Comparison of ENCODE assay signal across 17 cellular contexts in genomic region chr2:20544093-20544747, GRCh38.
DNase-seq lines count a peak whose midpoint lies in the region; ATAC-seq and TF ChIP-seq lines count a peak whose summit lies in the region.
"Had no signal": no experiment of that assay in that cellular context is flagged by ENCODE, and none has a peak within 500 bp of the region (broad histone marks: within the 10 kb centered on the region; RNA-seq: fewer than 3 reads in every experiment).

No MANE protein-coding gene starts in this region.

- no peaks in the 10 kb centered on the region for H3K36me3 ChIP-seq in spleen
- H3K36me3 ChIP-seq in upper lobe of left lung, result no peaks in the 10 kb centered on the region
- H3K36me3 ChIP-seq: thoracic aorta had no signal

- H3K9me3 ChIP-seq in spleen (peaks cover 0 to 7% (median 0%) of the 10 kb centered on the region in 8 donors), upper lobe of left lung (no peaks in the 10 kb centered on the region)
- H3K9me3 ChIP-seq: thoracic aorta had no signal

- H3K9me3 Mint-ChIP-seq in nephron, result no peaks in the 10 kb centered on the region
- H3K9me3 Mint-ChIP-seq: natural killer cell treated with Interleukin-12 subunit alpha and Interleukin-12 subunit beta and Interleukin-15 and Interleukin-18, amount 100 ng/mL, for 72 hours had no signal

- H3K4me1 ChIP-seq in spleen (no peaks in the 10 kb centered on the region), upper lobe of left lung (peaks cover 0 to 2% (median 0%) of the 10 kb centered on the region in 4 donors)

- 85 to 97% (median 87%) methylated on average over 7 to 8 of the region's 8 CpGs for WGBS in spleen, 5 donors
- 88 to 94% methylated on average over 7 to 8 of the region's 8 CpGs for WGBS in upper lobe of left lung, 2 donors

- H3K4me1 Mint-ChIP-seq in nephron, result peaks cover 81% of the 10 kb centered on the region

- ATAC-seq in upper lobe of left lung (ENCODE audit: low FRiP score in 2 of 2) (no peak), GM18511 (IDR thresholded peaks at IDR 0.05; ENCODE audit: unreplicated experiment) (no peak)
- ATAC-seq: natural killer cell treated with Interleukin-12 subunit alpha and Interleukin-12 subunit beta and Interleukin-15 and Interleukin-18, amount 100 ng/mL, for 72 hours had no signal

- no peak overlapping the region for H3K27ac ChIP-seq in spleen
- no peak overlapping the region for H3K27ac ChIP-seq in upper lobe of left lung
- H3K27ac ChIP-seq: thoracic aorta had no signal

- H3K27me3 Mint-ChIP-seq in nephron (ENCODE audit: low read depth), result peaks cover 7% of the 10 kb centered on the region

- TF ChIP-seq POLR2A in spleen (IDR thresholded peaks at IDR 0.05), result no peak
- TF ChIP-seq POLR2A in upper lobe of left lung (IDR thresholded peaks at IDR 0.05), result no peak

- TF ChIP-seq CTCF in nephron (IDR thresholded peaks at IDR 0.05; ENCODE audit: unreplicated experiment in 3 of 3) (no peak), spleen (IDR thresholded peaks at IDR 0.05 in 8 of 11, conservative IDR thresholded peaks at IDR 0.05 in 3 of 11) (no peak), upper lobe of left lung (IDR thresholded peaks at IDR 0.05) (no peak)

- TF ChIP-seq EP300 in upper lobe of left lung (IDR thresholded peaks at IDR 0.05), result no peak

- H3K27ac Mint-ChIP-seq in nephron, result peak overlapping the region; percentile 76 to 90 (median 85)
- H3K27ac Mint-ChIP-seq: natural killer cell treated with Interleukin-12 subunit alpha and Interleukin-12 subunit beta and Interleukin-15 and Interleukin-18, amount 100 ng/mL, for 72 hours had no signal

- H3K27me3 ChIP-seq in spleen (replicated peaks in 1 of 7) (peaks cover 0 to 9% (median 0%) of the 10 kb centered on the region in 7 donors), upper lobe of left lung (no peaks in the 10 kb centered on the region)

- no peaks in the 10 kb centered on the region for H3K36me3 Mint-ChIP-seq in nephron (ENCODE audit: low read depth)
- H3K36me3 Mint-ChIP-seq: natural killer cell treated with Interleukin-12 subunit alpha and Interleukin-12 subunit beta and Interleukin-15 and Interleukin-18, amount 100 ng/mL, for 72 hours had no signal

- H3K4me3 ChIP-seq in spleen, result no peak overlapping the region
- H3K4me3 ChIP-seq in upper lobe of left lung, result no peak overlapping the region
- H3K4me3 ChIP-seq: thoracic aorta had no signal

- DNase-seq in NCI-H187 treated with DMSO at 0.1 percent for 48 hours (lab: John Stamatoyannopoulos, UW), result peak; percentile 43
- DNase-seq in NCI-H82 treated with DMSO at 0.1 percent for 48 hours (lab: John Stamatoyannopoulos, UW; ENCODE audit: unreplicated experiment), result peak; percentile 32
- peak; percentile 51 for DNase-seq in spleen
- DNase-seq in NCI-H2196 (lab: John Stamatoyannopoulos, UW; ENCODE audit: unreplicated experiment), result no peak
- DNase-seq in upper lobe of left lung, result no peak
- DNase-seq: AML-193, amniotic stem cell, Calu3, GOT3, Kasumi-1, kidney glomerular epithelial cell, mesenchymal stem cell, NCI-H1105 had no signal

- intact Hi-C loops in spleen (cut with DNase I; ENCODE audit: low total_unique reads), result no loop called here

- H3K4me3 Mint-ChIP-seq in nephron, result peak overlapping the region in 1 of 3 experiments; percentile 34
- H3K4me3 Mint-ChIP-seq: natural killer cell treated with Interleukin-12 subunit alpha and Interleukin-12 subunit beta and Interleukin-15 and Interleukin-18, amount 100 ng/mL, for 72 hours had no signal

Comparison
In these comparisons a context has a peak if more than half of its experiments do, and no peak if none do; other contexts are left out.
1. DNase-seq: peak in NCI-H187 treated with DMSO at 0.1 percent for 48 hours (single experiment), NCI-H82 treated with DMSO at 0.1 percent for 48 hours (single experiment) and spleen (single experiment); none in NCI-H2196 (single experiment) and upper lobe of left lung (0 of 2).